Comparison of ENCODE assay signal across 19 cellular contexts in the genomic region with DNA sequence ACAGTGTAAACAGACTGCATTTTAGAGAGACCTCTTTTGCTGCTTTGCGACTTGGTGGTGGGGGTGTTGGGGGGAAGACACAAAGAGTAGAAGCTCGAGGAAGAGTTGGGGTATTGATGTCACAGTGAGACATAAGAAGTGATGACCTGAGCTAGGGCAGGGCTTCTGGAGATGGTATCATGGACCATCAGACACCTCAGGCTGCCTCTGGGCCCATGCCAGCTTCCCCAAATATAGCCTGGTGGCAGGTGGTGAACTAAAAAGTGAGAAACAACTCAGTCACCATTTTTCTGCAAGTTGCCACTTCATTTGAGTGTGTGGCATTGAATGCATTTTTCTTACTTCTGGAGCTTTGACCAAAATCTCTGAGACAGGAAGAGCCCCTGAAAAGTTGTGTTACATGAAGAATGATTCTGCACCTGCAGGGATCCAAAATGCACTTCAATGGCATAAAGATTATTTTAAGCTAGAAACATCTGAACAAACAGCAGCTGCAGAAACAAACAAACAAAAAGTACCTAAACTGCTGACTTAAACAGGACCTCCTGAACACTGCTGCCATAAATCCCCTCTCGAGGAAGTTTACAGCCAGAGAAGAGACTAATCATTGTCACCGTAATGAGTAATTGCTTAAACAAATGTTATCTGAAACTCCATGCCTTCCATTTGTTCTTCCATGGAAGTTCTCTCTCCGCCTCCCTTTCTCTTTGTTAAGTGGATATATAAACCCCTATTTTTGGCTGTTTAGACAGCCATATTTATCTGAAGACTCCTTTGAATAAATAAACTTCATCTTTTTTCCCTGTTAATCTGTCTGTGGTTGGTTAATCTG. TPM values are rescaled to one million over a fixed set of nuclear protein-coding genes. Genes with fewer than 3 reads are reported as not detected.
DNase-seq lines count a peak whose midpoint lies in the region; ATAC-seq, FAIRE-seq and TF ChIP-seq lines count a peak whose summit lies in the region.
"Had no signal": no experiment of that assay in that cellular context is flagged by ENCODE, and none has a peak within 500 bp of the region (broad histone marks: within the 10 kb centered on the region; RNA-seq: fewer than 3 reads in every experiment).

No MANE protein-coding gene starts in this region.

- no peak for ATAC-seq in DND-41 (ENCODE audit: insufficient read depth, low read depth)
- ATAC-seq in GM21737 (IDR thresholded peaks at IDR 0.05; ENCODE audit: unreplicated experiment): no peak
- ATAC-seq: stimulated activated naive CD8-positive, alpha-beta T cell treated with anti-CD3 and anti-CD28 coated beads, Interleukin-15, amount 100 ng/mL, for 72 hours had no signal

- CTCF ChIA-PET in H1 (lab: Charles Lee; ENCODE audit: partially characterized antibody): interaction anchor here (0.9 to 15.2 kb wide), 12 partner anchors 10 to 142 kb away, joined by 3 to 198 read pairs (median 6); a partner anchor contains a TSS

- H2AK5ac ChIP-seq in H1 (ENCODE audit: low read depth, low read length) (no peak overlapping the region), neuronal stem cell (ENCODE audit: low read depth, low read length) (no peak overlapping the region)

- H3K4me2 ChIP-seq in DND-41 (ENCODE audit: insufficient read depth, low read length) (no peak overlapping the region), H1 (ENCODE audit: insufficient read depth in 1 of 2, low read depth in 2 of 2, low read length in 2 of 2) (no peak overlapping the region), neuronal stem cell (ENCODE audit: insufficient read depth, low read length, poor library complexity, severe bottlenecking) (no peak overlapping the region)

- no peak overlapping the region for H3K18ac ChIP-seq in H1 (ENCODE audit: extremely low read depth, low read length)
- peak overlapping the region; percentile 41 for H3K18ac ChIP-seq in neuronal stem cell (ENCODE audit: low read length)

- H3K4ac ChIP-seq in H1 (replicated peaks; ENCODE audit: insufficient read length, low read depth, low read length): no peak overlapping the region
- H3K4ac ChIP-seq in neuronal stem cell (ENCODE audit: low read length): no peak overlapping the region

- H3K23me2 ChIP-seq in H1 (ENCODE audit: low read depth, low read length): no peaks in the 10 kb centered on the region

- H4K91ac ChIP-seq in H1 (replicated peaks; ENCODE audit: insufficient read length, low read length): no peak overlapping the region
- H4K91ac ChIP-seq in neuronal stem cell (ENCODE audit: low read depth, low read length, poor library complexity): no peak overlapping the region

- TF ChIP-seq RAD21 in H1 (IDR thresholded peaks at IDR 0.05 in 1 of 2, conservative IDR thresholded peaks at IDR 0.05 in 1 of 2; ENCODE audit: low read depth in 2 of 2, low read length in 2 of 2): no peak

- H3K27me3 ChIP-seq in DND-41 (ENCODE audit: insufficient read depth, low read length, poor library complexity) (peaks cover 4% of the 10 kb centered on the region), H1 (replicated peaks in 1 of 4; ENCODE audit: control insufficient read depth in 3 of 4, extremely low read depth in 1 of 4, insufficient read depth in 3 of 4, low read length in 3 of 4) (no peaks in the 10 kb centered on the region), neuronal stem cell (ENCODE audit: control insufficient read depth in 3 of 3, insufficient read depth in 3 of 3, low read depth in 1 of 3, low read length in 3 of 3) (peaks cover 0 to 16% (median 0%) of the 10 kb centered on the region in 3 experiments)
- H3K27me3 ChIP-seq: cardiac muscle cell had no signal

- FAIRE-seq in H1 (lab: Jason Lieb, UNC): no peak

- H3K27ac ChIP-seq in DND-41 (ENCODE audit: low read length) (no peak overlapping the region), H1 (ENCODE audit: low read depth, low read length) (no peak overlapping the region), neuronal stem cell (replicated peaks; ENCODE audit: low read length) (no peak overlapping the region)
- H3K27ac ChIP-seq: VCaP had no signal

- H4K8ac ChIP-seq in H1 (ENCODE audit: extremely low read depth, insufficient read depth, low read length) (no peak overlapping the region), neuronal stem cell (ENCODE audit: low read depth, low read length) (no peak overlapping the region)

- no peaks in the 10 kb centered on the region for H3K79me1 ChIP-seq in H1 (ENCODE audit: low read depth, low read length)
- H3K79me1 ChIP-seq in neuronal stem cell (ENCODE audit: low read depth, low read length): no peaks in the 10 kb centered on the region

- H2BK5ac ChIP-seq in H1 (ENCODE audit: low read depth, low read length) (no peak overlapping the region), neuronal stem cell (ENCODE audit: low read length) (no peak overlapping the region)

- H2BK120ac ChIP-seq in H1 (replicated peaks; ENCODE audit: low read depth, low read length): no peak overlapping the region
- no peak overlapping the region for H2BK120ac ChIP-seq in neuronal stem cell (ENCODE audit: low read depth, low read length)

- H3K79me2 ChIP-seq in DND-41 (ENCODE audit: insufficient read depth, low read length): no peaks in the 10 kb centered on the region
- no peaks in the 10 kb centered on the region for H3K79me2 ChIP-seq in H1 (ENCODE audit: control insufficient read depth in 1 of 2, insufficient read depth in 2 of 2, low read length in 2 of 2)

- 0 out of 2 replicates have a peak overlapping the region, but pooled peaks have one; percentile 28 for H2BK20ac ChIP-seq in H1 (ENCODE audit: low read length)

- H3K4me3 ChIP-seq in DND-41 (ENCODE audit: low read depth in 1 of 2, low read length in 2 of 2) (no peak overlapping the region), H1 (ENCODE audit: extremely low read depth in 1 of 4, insufficient read depth in 2 of 4, low read depth in 3 of 4, low read length in 4 of 4) (no peak overlapping the region), neuronal stem cell (ENCODE audit: low read length in 2 of 2) (no peak overlapping the region)
- H3K4me3 ChIP-seq: cardiac muscle cell had no signal

- DNase-seq in DND-41 (no peak), NCI-H510A (lab: John Stamatoyannopoulos, UW) (peak; percentile 41), H1 (ENCODE audit: low read depth in 1 of 2, low spot score in 2 of 2) (no peak), neuronal stem cell (ENCODE audit: low spot score) (no peak), NCI-H1930 (lab: John Stamatoyannopoulos, UW) (no peak), NK-92 (lab: John Stamatoyannopoulos, UW; ENCODE audit: unreplicated experiment) (no peak)
- DNase-seq in stimulated activated CD4-positive, alpha-beta T cell treated with anti-CD3 and anti-CD28 coated beads, Interleukin-2, amount 100 ng/mL, for 24 hours: no peak
- DNase-seq: COR-L47; effector CD4-positive, alpha-beta T cell; NCI-H187 treated with DMSO at 0.1 percent for 48 hours; NCI-H524 treated with DMSO at 0.1 percent for 48 hours; stimulated activated naive CD8-positive, alpha-beta T cell treated with anti-CD3 and anti-CD28 coated beads, Interleukin-15, amount 100 ng/mL, for 72 hours had no signal

- H4K5ac ChIP-seq in H1 (ENCODE audit: insufficient read length, low read depth, low read length): no peak overlapping the region

- no peak for TF ChIP-seq CTCF in DND-41 (IDR thresholded peaks at IDR 0.05; ENCODE audit: borderline replicate concordance, extremely low read depth, low read length, poor library complexity, severe bottlenecking)
- TF ChIP-seq CTCF in H1 (IDR thresholded peaks at IDR 0.05; ENCODE audit: control extremely low read depth in 1 of 3, insufficient read depth in 1 of 3, low read depth in 1 of 3, low read length in 3 of 3): no peak

- H3K14ac ChIP-seq in H1 (ENCODE audit: insufficient read length) (no peak overlapping the region), neuronal stem cell (ENCODE audit: low read length) (no peak overlapping the region)

- H3K56ac ChIP-seq in H1 (replicated peaks; ENCODE audit: insufficient read length, low read depth, low read length): no peak overlapping the region

- H2BK15ac ChIP-seq in H1 (ENCODE audit: low read length) (no peak overlapping the region), neuronal stem cell (ENCODE audit: low read length) (no peak overlapping the region)

- H3K36me3 ChIP-seq in DND-41 (ENCODE audit: insufficient read depth, low read length): no peaks in the 10 kb centered on the region
- H3K36me3 ChIP-seq in H1 (ENCODE audit: control insufficient read depth in 2 of 4, insufficient read depth in 4 of 4, low read length in 3 of 4): no peaks in the 10 kb centered on the region
- H3K36me3 ChIP-seq in neuronal stem cell (replicated peaks in 1 of 2; ENCODE audit: control insufficient read depth in 2 of 2, insufficient read depth in 2 of 2, low read length in 2 of 2): no peaks in the 10 kb centered on the region
- H3K36me3 ChIP-seq: cardiac muscle cell had no signal

- no peak for TF ChIP-seq POLR2A in H1 (IDR thresholded peaks at IDR 0.05; ENCODE audit: control extremely low read depth in 1 of 2, low read depth in 2 of 2, low read length in 2 of 2)

- peak overlapping the region; percentile 51; the same call in 1 of the 2 replicates for H2AFZ ChIP-seq in DND-41 (ENCODE audit: low read depth, low read length)
- peak overlapping the region; percentile 96 for H2AFZ ChIP-seq in H1 (ENCODE audit: low read length)
- H2AFZ ChIP-seq in neuronal stem cell (ENCODE audit: low read length): peak overlapping the region; percentile 83

- H3K23ac ChIP-seq in H1 (ENCODE audit: insufficient read length): no peak overlapping the region
- H3K23ac ChIP-seq in neuronal stem cell (ENCODE audit: low read depth, low read length, poor library complexity): no peak overlapping the region

- no peak overlapping the region for H2BK12ac ChIP-seq in H1 (ENCODE audit: low read depth, low read length)
- H2BK12ac ChIP-seq in neuronal stem cell (ENCODE audit: low read length): no peak overlapping the region

- WGBS in H1 (ENCODE audit: extremely low coverage in 1 of 2, insufficient coverage in 1 of 2, insufficient read length in 1 of 2, insufficient replicate concordance in 2 of 2, low coverage in 1 of 2, low lambda C conversion rate in 2 of 2, missing lambda C conversion rate in 1 of 2), 2 experiments: 79% methylated on average over 5 of the region's 5 CpGs; no CpG with 5 or more reads in 1 of the 2 experiments
- no CpG with 5 or more reads among the region's 5 CpGs for WGBS in neuronal stem cell (ENCODE audit: extremely low coverage in 2 of 2, insufficient read length in 2 of 2, insufficient replicate concordance in 1 of 2), 2 donors

- H3K9ac ChIP-seq in DND-41 (ENCODE audit: low read depth, low read length) (no peak overlapping the region), H1 (replicated peaks in 1 of 4; ENCODE audit: extremely low read depth in 1 of 4, low read depth in 3 of 4, low read length in 3 of 4) (no peak overlapping the region), neuronal stem cell (ENCODE audit: low read depth, low read length, poor library complexity) (no peak overlapping the region)

- H3K4me1 ChIP-seq in DND-41 (ENCODE audit: insufficient read depth, low read length): no peaks in the 10 kb centered on the region
- peaks cover 0 to 11% (median 6%) of the 10 kb centered on the region in 4 experiments; a peak in 5 of 7 replicates for H3K4me1 ChIP-seq in H1 (replicated peaks in 1 of 4; ENCODE audit: control insufficient read depth in 3 of 4, insufficient read depth in 4 of 4, low read length in 3 of 4)
- peaks cover 0 to 7% of the 10 kb centered on the region in 2 donors for H3K4me1 ChIP-seq in neuronal stem cell (ENCODE audit: control insufficient read depth in 2 of 2, insufficient read depth in 1 of 2, low read depth in 1 of 2, low read length in 2 of 2)

- no peaks in the 10 kb centered on the region for H3K9me3 ChIP-seq in DND-41 (ENCODE audit: insufficient read depth, low read length, severe bottlenecking)
- H3K9me3 ChIP-seq in H1 (ENCODE audit: insufficient read depth in 2 of 2, low read depth in 1 of 2, low read length in 1 of 2): no peaks in the 10 kb centered on the region
- no peaks in the 10 kb centered on the region for H3K9me3 ChIP-seq in neuronal stem cell (replicated peaks in 1 of 2; ENCODE audit: control insufficient read depth in 2 of 2, insufficient read depth in 1 of 2, low read depth in 1 of 2, low read length in 2 of 2)

- no peak for TF ChIP-seq EP300 in H1 (IDR thresholded peaks at IDR 0.05; ENCODE audit: borderline replicate concordance in 1 of 2, low read depth in 2 of 2, low read length in 2 of 2)

- H4K20me1 ChIP-seq in DND-41 (ENCODE audit: insufficient read depth, low read length) (no peaks in the 10 kb centered on the region; the same call in 1 of the 2 replicates), H1 (replicated peaks in 1 of 2; ENCODE audit: control insufficient read depth in 1 of 2, insufficient read depth in 2 of 2, low read length in 2 of 2) (no peaks in the 10 kb centered on the region)

- POLR2A ChIA-PET in H1 (lab: Charles Lee; ENCODE audit: partially characterized antibody): interaction anchor here (0.6 to 1.3 kb wide), 3 partner anchors 54 to 1162 kb away, joined by 3 to 4 read pairs (median 3); no protein-coding TSS in a partner anchor

RNA-seq across cellular contexts. Expression of a gene that starts 15.2 kb away (rescaled TPM):
- total RNA-seq in H1 (2021; fragmentation: NEBNext Ultra II Directional; extraction: Animal tissue kit (Norgen Biotek cat#: 25700)): not detected in 2 replicates
- polyA plus RNA-seq in H1 (2011; rRNA removed): not detected in 2 replicates
- not detected for polyA plus RNA-seq in H1 (2011; cell fraction: cytosol; rRNA removed)
- polyA plus RNA-seq in H1 (2011; cell fraction: nucleus; rRNA removed): not detected
- polyA plus RNA-seq in H1 (2012, experiment 1 of 2): not detected in 4 replicates
- not detected for polyA plus RNA-seq in H1 (2012, experiment 2 of 2)
- not detected for polyA plus RNA-seq in H1 (2013, experiment 1 of 2)
- polyA plus RNA-seq in H1 (2013, experiment 2 of 2): not detected
- not detected in 2 replicates for polyA minus RNA-seq in H1 (2011; rRNA and poly(A)+ RNA removed)
- polyA minus RNA-seq in H1 (2011; cell fraction: cytosol; rRNA and poly(A)+ RNA removed): not detected
- polyA minus RNA-seq in H1 (2011; cell fraction: nucleus; rRNA and poly(A)+ RNA removed): not detected
- polyA plus RNA-seq in neuronal stem cell (2013, experiment 1 of 2): not detected
- polyA plus RNA-seq in neuronal stem cell (2013, experiment 2 of 2): 0.01 TPM
- total RNA-seq: activated CD8-positive, alpha-beta T cell treated with anti-CD3 and anti-CD28 coated beads, Interleukin-2, amount 10 ng/mL, durations not matched to agents 7 days and 5 days; H4; MCF 10A; pulmonary artery endothelial cell had no signal

RNA-seq across cellular contexts. Expression of a gene that starts 54.2 kb away (rescaled TPM):
- 7.1 and 8.3 TPM in 2 replicates for total RNA-seq in H1 (2021; fragmentation: NEBNext Ultra II Directional; extraction: Animal tissue kit (Norgen Biotek cat#: 25700))
- polyA plus RNA-seq in H1 (2011; rRNA removed): 6.7 and 10.9 TPM in 2 replicates
- polyA plus RNA-seq in H1 (2011; cell fraction: cytosol; rRNA removed): 9.2 TPM
- polyA plus RNA-seq in H1 (2011; cell fraction: nucleus; rRNA removed): 16.9 TPM
- 6.3 to 8.1 TPM (median 7.5 TPM) in 4 replicates for polyA plus RNA-seq in H1 (2012, experiment 1 of 2)
- 10.1 TPM for polyA plus RNA-seq in H1 (2012, experiment 2 of 2)
- polyA plus RNA-seq in H1 (2013, experiment 1 of 2): 4.0 TPM
- polyA plus RNA-seq in H1 (2013, experiment 2 of 2): 3.9 TPM
- 9.9 and 16.1 TPM in 2 replicates for polyA minus RNA-seq in H1 (2011; rRNA and poly(A)+ RNA removed)
- polyA minus RNA-seq in H1 (2011; cell fraction: cytosol; rRNA and poly(A)+ RNA removed): 7.6 TPM
- polyA minus RNA-seq in H1 (2011; cell fraction: nucleus; rRNA and poly(A)+ RNA removed): 11.4 TPM
- 4.6 TPM for polyA plus RNA-seq in neuronal stem cell (2013, experiment 1 of 2)
- 4.5 TPM for polyA plus RNA-seq in neuronal stem cell (2013, experiment 2 of 2)
